In genomic region chr17:3647769-3648540, GRCh38 we compare ENCODE assay signal across 8 cellular contexts. TPM values are rescaled to one million over a fixed set of nuclear protein-coding genes. Genes with fewer than 3 reads are reported as not detected.
DNase-seq lines count a peak whose midpoint lies in the region; ATAC-seq and TF ChIP-seq lines count a peak whose summit lies in the region.

No MANE protein-coding gene starts in this region.

- H3K9me3 Mint-ChIP-seq in activated T-helper 1 cell treated with anti-CD3 and anti-CD28 coated beads, Interleukin-12 subunit alpha, Interleukin-12 subunit beta, Interleukin-2, Interleukin-4 antibody, amounts not matched to agents 30 ng/mL and 10 ng/mL and 1 ng/mL, durations not matched to agents 14 hours and 24 hours and 36 hours: no peaks in the 10 kb centered on the region

- H3K4me3 Mint-ChIP-seq in activated T-helper 1 cell treated with anti-CD3 and anti-CD28 coated beads, Interleukin-12 subunit alpha, Interleukin-12 subunit beta, Interleukin-2, Interleukin-4 antibody, amounts not matched to agents 30 ng/mL and 10 ng/mL and 1 ng/mL, durations not matched to agents 14 hours and 24 hours and 36 hours: no peak overlapping the region

- H3K27ac Mint-ChIP-seq in activated T-helper 1 cell treated with anti-CD3 and anti-CD28 coated beads, Interleukin-12 subunit alpha, Interleukin-12 subunit beta, Interleukin-2, Interleukin-4 antibody, amounts not matched to agents 30 ng/mL and 10 ng/mL and 1 ng/mL, durations not matched to agents 14 hours and 24 hours and 36 hours: no peak overlapping the region

- no peaks in the 10 kb centered on the region for H3K27me3 Mint-ChIP-seq in activated T-helper 1 cell treated with anti-CD3 and anti-CD28 coated beads, Interleukin-12 subunit alpha, Interleukin-12 subunit beta, Interleukin-2, Interleukin-4 antibody, amounts not matched to agents 30 ng/mL and 10 ng/mL and 1 ng/mL, durations not matched to agents 14 hours and 24 hours and 36 hours (ENCODE audit: insufficient read depth)

- no peak for ATAC-seq in HG03196 (IDR thresholded peaks at IDR 0.05; ENCODE audit: unreplicated experiment)

- intact Hi-C loops in activated T-helper 1 cell treated with anti-CD3 and anti-CD28 coated beads, Interleukin-12 subunit alpha, Interleukin-12 subunit beta, Interleukin-2, Interleukin-4 antibody, amounts not matched to agents 30 ng/mL and 10 ng/mL and 1 ng/mL, durations not matched to agents 14 hours and 24 hours and 36 hours (cut with micrococcal nuclease): loop anchor here (1.0 kb wide), 1 partner anchor 46 kb away; no protein-coding TSS in a partner anchor

- peaks cover 28% of the 10 kb centered on the region for H3K36me3 Mint-ChIP-seq in activated T-helper 1 cell treated with anti-CD3 and anti-CD28 coated beads, Interleukin-12 subunit alpha, Interleukin-12 subunit beta, Interleukin-2, Interleukin-4 antibody, amounts not matched to agents 30 ng/mL and 10 ng/mL and 1 ng/mL, durations not matched to agents 14 hours and 24 hours and 36 hours (ENCODE audit: low read depth)

- peak; percentile 50 for TF ChIP-seq CTCF in fibroblast of pulmonary artery (IDR thresholded peaks at IDR 0.05; ENCODE audit: low read length, missing control alignments)

- DNase-seq in EL (peak; percentile 52), M059J (ENCODE audit: low read depth) (peak; percentile 51), fibroblast of pulmonary artery (ENCODE audit: low read depth) (peak; percentile 73), occipital lobe (lab: John Stamatoyannopoulos, UW) (peak; percentile 29), NCI-H2081 treated with DMSO at 0.1 percent for 48 hours (lab: John Stamatoyannopoulos, UW) (no peak)
- DNase-seq in activated CD4-positive, alpha-beta T cell treated with anti-CD3 and anti-CD28 coated beads, Interleukin-2, amount 50 U/mL, for 48 hours: peak; percentile 57 to 65
- no peak for DNase-seq in activated T-helper 1 cell treated with anti-CD3 and anti-CD28 coated beads, Interleukin-12 subunit alpha, Interleukin-12 subunit beta, Interleukin-2, Interleukin-4 antibody, amounts not matched to agents 30 ng/mL and 10 ng/mL and 1 ng/mL, durations not matched to agents 14 hours and 24 hours and 36 hours (ENCODE audit: low spot score)

- H3K4me1 Mint-ChIP-seq in activated T-helper 1 cell treated with anti-CD3 and anti-CD28 coated beads, Interleukin-12 subunit alpha, Interleukin-12 subunit beta, Interleukin-2, Interleukin-4 antibody, amounts not matched to agents 30 ng/mL and 10 ng/mL and 1 ng/mL, durations not matched to agents 14 hours and 24 hours and 36 hours (ENCODE audit: low read depth): peaks cover 16% of the 10 kb centered on the region

- no peak overlapping the region for H3K4me3 ChIP-seq in fibroblast of pulmonary artery (replicated peaks; ENCODE audit: low read depth, low read length)

RNA-seq across cellular contexts. Expression of gene CTNS, which starts 11.4 kb away (rescaled TPM):
- total RNA-seq in M059J (2014; rRNA removed; shearing (Covaris generic)): 13.8 and 17.1 TPM in 2 replicates
- 7.0 TPM for total RNA-seq in occipital lobe
- total RNA-seq in activated T-helper 1 cell treated with anti-CD3 and anti-CD28 coated beads, Interleukin-12 subunit alpha, Interleukin-12 subunit beta, Interleukin-2, Interleukin-4 antibody, amounts not matched to agents 30 ng/mL and 10 ng/mL and 1 ng/mL, durations not matched to agents 14 hours and 24 hours and 36 hours: 47.5 and 55.3 TPM in 2 replicates

RNA-seq across cellular contexts. Expression of gene SHPK, which starts 11.9 kb away (rescaled TPM):
- 8.1 and 14.1 TPM in 2 replicates for total RNA-seq in M059J (2014; rRNA removed; shearing (Covaris generic))
- 10.0 TPM for total RNA-seq in occipital lobe
- total RNA-seq in activated T-helper 1 cell treated with anti-CD3 and anti-CD28 coated beads, Interleukin-12 subunit alpha, Interleukin-12 subunit beta, Interleukin-2, Interleukin-4 antibody, amounts not matched to agents 30 ng/mL and 10 ng/mL and 1 ng/mL, durations not matched to agents 14 hours and 24 hours and 36 hours: 20.0 and 21.5 TPM in 2 replicates

RNA-seq across cellular contexts. Expression of gene TAX1BP3, which starts 20.4 kb away (rescaled TPM):
- 239 and 243 TPM in 2 replicates for total RNA-seq in M059J (2014; rRNA removed; shearing (Covaris generic))
- total RNA-seq in occipital lobe: 22.8 TPM
- total RNA-seq in activated T-helper 1 cell treated with anti-CD3 and anti-CD28 coated beads, Interleukin-12 subunit alpha, Interleukin-12 subunit beta, Interleukin-2, Interleukin-4 antibody, amounts not matched to agents 30 ng/mL and 10 ng/mL and 1 ng/mL, durations not matched to agents 14 hours and 24 hours and 36 hours: 29.3 and 30.1 TPM in 2 replicates

RNA-seq across cellular contexts. Expression of gene EMC6, which starts 20.7 kb away (rescaled TPM):
- total RNA-seq in M059J (2014; rRNA removed; shearing (Covaris generic)): 36.5 and 41.5 TPM in 2 replicates
- 8.1 TPM for total RNA-seq in occipital lobe
- total RNA-seq in activated T-helper 1 cell treated with anti-CD3 and anti-CD28 coated beads, Interleukin-12 subunit alpha, Interleukin-12 subunit beta, Interleukin-2, Interleukin-4 antibody, amounts not matched to agents 30 ng/mL and 10 ng/mL and 1 ng/mL, durations not matched to agents 14 hours and 24 hours and 36 hours: 63.6 and 73.3 TPM in 2 replicates

RNA-seq across cellular contexts. Expression of gene TRPV1, which starts 38.7 kb away (rescaled TPM):
- total RNA-seq in M059J (2014; rRNA removed; shearing (Covaris generic)): 0.42 and 1.6 TPM in 2 replicates
- 3.3 TPM for total RNA-seq in occipital lobe
- total RNA-seq in activated T-helper 1 cell treated with anti-CD3 and anti-CD28 coated beads, Interleukin-12 subunit alpha, Interleukin-12 subunit beta, Interleukin-2, Interleukin-4 antibody, amounts not matched to agents 30 ng/mL and 10 ng/mL and 1 ng/mL, durations not matched to agents 14 hours and 24 hours and 36 hours: 7.5 and 8.3 TPM in 2 replicates

Comparison
In these comparisons a context has a peak if more than half of its experiments do, and no peak if none do; other contexts are left out.
1. DNase-seq: peak in EL (single experiment), M059J (single experiment), activated CD4-positive, alpha-beta T cell treated with anti-CD3 and anti-CD28 coated beads, Interleukin-2, amount 50 U/mL, for 48 hours (2 of 2), fibroblast of pulmonary artery (single experiment) and occipital lobe (single experiment); none in NCI-H2081 treated with DMSO at 0.1 percent for 48 hours (single experiment) and activated T-helper 1 cell treated with anti-CD3 and anti-CD28 coated beads, Interleukin-12 subunit alpha, Interleukin-12 subunit beta, Interleukin-2, Interleukin-4 antibody, amounts not matched to agents 30 ng/mL and 10 ng/mL and 1 ng/mL, durations not matched to agents 14 hours and 24 hours and 36 hours (single experiment).